ENCODE assay signal across 19 cellular contexts in genomic region chr2:20299113-20299512, GRCh38. TPM values are rescaled to one million over a fixed set of nuclear protein-coding genes. Genes with fewer than 3 reads are reported as not detected.
DNase-seq lines count a peak whose midpoint lies in the region; ATAC-seq and TF ChIP-seq lines count a peak whose summit lies in the region.
"Had no signal": no experiment of that assay in that cellular context is flagged by ENCODE, and none has a peak within 500 bp of the region (broad histone marks: within the 10 kb centered on the region; RNA-seq: fewer than 3 reads in every experiment).

No MANE protein-coding gene starts in this region.

- peaks cover 14% of the 10 kb centered on the region for H3K4me1 Mint-ChIP-seq in activated naive CD4-positive, alpha-beta T cell treated with anti-CD3 and anti-CD28 coated beads for 36 hours (ENCODE audit: low read depth)
- H3K4me1 Mint-ChIP-seq in activated naive CD4-positive, alpha-beta T cell treated with anti-CD3 and anti-CD28 coated beads, Interleukin-2, amount 10 ng/mL, durations not matched to agents 7 days and 5 days = peaks cover 2% of the 10 kb centered on the region
- H3K4me1 Mint-ChIP-seq in stimulated activated naive CD8-positive, alpha-beta T cell treated with anti-CD3 and anti-CD28 coated beads, Interleukin-15, Interleukin-2, amounts not matched to agents 100 ng/mL and 50 ng/mL, for 24 hours (ENCODE audit: low read depth) = peaks cover 10% of the 10 kb centered on the region

- peaks cover 29% of the 10 kb centered on the region for H3K36me3 Mint-ChIP-seq in activated naive CD4-positive, alpha-beta T cell treated with anti-CD3 and anti-CD28 coated beads for 36 hours (ENCODE audit: low read depth)
- H3K36me3 Mint-ChIP-seq in activated naive CD4-positive, alpha-beta T cell treated with anti-CD3 and anti-CD28 coated beads, Interleukin-2, amount 10 ng/mL, durations not matched to agents 7 days and 5 days = peaks cover 39% of the 10 kb centered on the region
- peaks cover 68% of the 10 kb centered on the region for H3K36me3 Mint-ChIP-seq in stimulated activated naive CD8-positive, alpha-beta T cell treated with anti-CD3 and anti-CD28 coated beads, Interleukin-15, Interleukin-2, amounts not matched to agents 100 ng/mL and 50 ng/mL, for 24 hours (ENCODE audit: low read depth)

- no peaks in the 10 kb centered on the region for H3K9me3 ChIP-seq in mammary epithelial cell (replicated peaks; ENCODE audit: insufficient read depth, low read length)
- H3K9me3 ChIP-seq: BLaER1 treated with 17β-estradiol and CSF1 and Interleukin-3, amounts not matched to agents 10 nM and 100 nM had no signal

- BruUV-seq in mammary epithelial cell (replicated peaks; lab: Mats Ljungman, UMichigan) = no TSS peak

- no peak overlapping the region for H3K9ac ChIP-seq in mammary epithelial cell (ENCODE audit: insufficient read depth, low read length)
- H3K9ac ChIP-seq: BLaER1 treated with 17β-estradiol and CSF1 and Interleukin-3, amounts not matched to agents 10 nM and 100 nM had no signal

- H4K20me1 ChIP-seq in mammary epithelial cell (ENCODE audit: insufficient read depth, low read length) = no peaks in the 10 kb centered on the region

- in situ Hi-C loops in mammary epithelial cell (cut with MboI; ENCODE audit: low sequenced_read_pairs in 2 of 2) = no loop called here

- dilution Hi-C loops in mammary epithelial cell (cut with HindIII; ENCODE audit: low sequenced_read_pairs) = no loop called here

- CTCF ChIA-PET in activated naive CD4-positive, alpha-beta T cell treated with anti-CD3 and anti-CD28 coated beads for 36 hours (lab: Charles Lee) = interaction anchor here (2.8 kb wide), 1 partner anchor 27 kb away, joined by 18 read pairs; no protein-coding TSS in a partner anchor
- CTCF ChIA-PET in activated naive CD4-positive, alpha-beta T cell treated with anti-CD3 and anti-CD28 coated beads, Interleukin-2, amount 10 ng/mL, durations not matched to agents 7 days and 5 days (lab: Charles Lee) = no interaction called here
- CTCF ChIA-PET in mammary epithelial cell (lab: Charles Lee; ENCODE audit: low non-redundant PET) = no interaction called here

- no peak for TF ChIP-seq POLR2A in NB4 (IDR thresholded peaks at IDR 0.05; ENCODE audit: extremely low read depth, insufficient read length)

- H2AFZ ChIP-seq in mammary epithelial cell (ENCODE audit: low read depth, low read length) = no peak overlapping the region

- H3K4me3 ChIP-seq in NB4 (ENCODE audit: low read depth, low read length) = no peak overlapping the region
- no peak overlapping the region for H3K4me3 ChIP-seq in epithelial cell of esophagus (ENCODE audit: low read length)
- no peak overlapping the region for H3K4me3 ChIP-seq in mammary epithelial cell (replicated peaks in 1 of 3; ENCODE audit: insufficient read depth in 1 of 3, low read depth in 2 of 3, low read length in 3 of 3)
- H3K4me3 ChIP-seq: BLaER1 treated with 17β-estradiol and CSF1 and Interleukin-3, amounts not matched to agents 10 nM and 100 nM had no signal

- no peak for DNase-seq in activated naive CD4-positive, alpha-beta T cell treated with anti-CD3 and anti-CD28 coated beads for 36 hours
- no peak for DNase-seq in activated naive CD4-positive, alpha-beta T cell treated with anti-CD3 and anti-CD28 coated beads, Interleukin-2, amount 10 ng/mL, durations not matched to agents 7 days and 5 days
- peak; percentile 12 for DNase-seq in NB4 (ENCODE audit: low read depth)
- DNase-seq in epithelial cell of esophagus (ENCODE audit: low read depth) = peak; percentile 2
- no peak for DNase-seq in mammary epithelial cell
- DNase-seq: ACHN; effector memory CD8-positive, alpha-beta T cell; Karpas-422; mesendoderm; naive thymus-derived CD4-positive, alpha-beta T cell; NCI-H187; NCI-H526 treated with DMSO at 0.1 percent for 48 hours; stimulated activated CD4-positive, alpha-beta T cell treated with anti-CD3 and anti-CD28 coated beads, Interleukin-12 subunit alpha, Interleukin-12 subunit beta, amount 100 ng/mL, for 4 hours had no signal

- H3K27ac ChIP-seq in mammary epithelial cell (ENCODE audit: insufficient read depth, low read depth, low read length) = no peak overlapping the region
- H3K27ac ChIP-seq: BLaER1 treated with 17β-estradiol and CSF1 and Interleukin-3, amounts not matched to agents 10 nM and 100 nM had no signal

- no peaks in the 10 kb centered on the region for H3K27me3 Mint-ChIP-seq in activated naive CD4-positive, alpha-beta T cell treated with anti-CD3 and anti-CD28 coated beads for 36 hours (ENCODE audit: low read depth)
- H3K27me3 Mint-ChIP-seq in activated naive CD4-positive, alpha-beta T cell treated with anti-CD3 and anti-CD28 coated beads, Interleukin-2, amount 10 ng/mL, durations not matched to agents 7 days and 5 days = no peaks in the 10 kb centered on the region
- no peaks in the 10 kb centered on the region for H3K27me3 Mint-ChIP-seq in stimulated activated naive CD8-positive, alpha-beta T cell treated with anti-CD3 and anti-CD28 coated beads, Interleukin-15, Interleukin-2, amounts not matched to agents 100 ng/mL and 50 ng/mL, for 24 hours
- H3K27me3 Mint-ChIP-seq: brain; effector memory CD8-positive, alpha-beta T cell; naive thymus-derived CD4-positive, alpha-beta T cell had no signal

- peaks cover 71% of the 10 kb centered on the region for H3K79me2 ChIP-seq in mammary epithelial cell (ENCODE audit: insufficient read depth, low read length)

- H3K9me3 Mint-ChIP-seq in activated naive CD4-positive, alpha-beta T cell treated with anti-CD3 and anti-CD28 coated beads for 36 hours = no peaks in the 10 kb centered on the region
- H3K9me3 Mint-ChIP-seq in activated naive CD4-positive, alpha-beta T cell treated with anti-CD3 and anti-CD28 coated beads, Interleukin-2, amount 10 ng/mL, durations not matched to agents 7 days and 5 days = no peaks in the 10 kb centered on the region
- H3K9me3 Mint-ChIP-seq in stimulated activated naive CD8-positive, alpha-beta T cell treated with anti-CD3 and anti-CD28 coated beads, Interleukin-15, Interleukin-2, amounts not matched to agents 100 ng/mL and 50 ng/mL, for 24 hours = no peaks in the 10 kb centered on the region
- H3K9me3 Mint-ChIP-seq: brain; effector memory CD8-positive, alpha-beta T cell; naive thymus-derived CD4-positive, alpha-beta T cell had no signal

- H3K36me3 ChIP-seq in mammary epithelial cell (ENCODE audit: insufficient read depth, low read length) = peaks cover 16% of the 10 kb centered on the region

- H3K27me3 ChIP-seq in mammary epithelial cell (ENCODE audit: insufficient read depth, low read length) = no peaks in the 10 kb centered on the region
- H3K27me3 ChIP-seq: BLaER1 treated with 17β-estradiol and CSF1 and Interleukin-3, amounts not matched to agents 10 nM and 100 nM had no signal

- 77% methylated on average over 6 of the region's 6 CpGs for WGBS in mammary epithelial cell (ENCODE audit: low coverage, missing lambda C conversion rate)

- no peak overlapping the region for H3K4me2 ChIP-seq in mammary epithelial cell (ENCODE audit: insufficient read depth, low read depth, low read length)
- H3K4me2 ChIP-seq: BLaER1 treated with 17β-estradiol and CSF1 and Interleukin-3, amounts not matched to agents 10 nM and 100 nM had no signal

- H3K4me1 ChIP-seq in mammary epithelial cell (ENCODE audit: insufficient read depth, low read length) = no peaks in the 10 kb centered on the region

- ATAC-seq in HG03457 (IDR thresholded peaks at IDR 0.05; ENCODE audit: unreplicated experiment) (no peak), GM18873 (IDR thresholded peaks at IDR 0.05; ENCODE audit: low FRiP score, unreplicated experiment) (no peak)
- ATAC-seq: effector memory CD8-positive, alpha-beta T cell; HCT116; naive thymus-derived CD4-positive, alpha-beta T cell had no signal

- TF ChIP-seq CTCF in NB4 (IDR thresholded peaks at IDR 0.05; ENCODE audit: low read depth, low read length) (no peak), epithelial cell of esophagus (IDR thresholded peaks at IDR 0.05; ENCODE audit: insufficient read depth, low read depth, low read length, missing control alignments) (no peak), mammary epithelial cell (conservative IDR thresholded peaks at IDR 0.05 in 1 of 2, IDR thresholded peaks at IDR 0.05 in 1 of 2; ENCODE audit: extremely low read depth in 1 of 2, insufficient read depth in 1 of 2, low read depth in 1 of 2, low read length in 2 of 2) (no peak)

- peak overlapping the region; percentile 18 for H3K27ac Mint-ChIP-seq in activated naive CD4-positive, alpha-beta T cell treated with anti-CD3 and anti-CD28 coated beads for 36 hours
- H3K27ac Mint-ChIP-seq in activated naive CD4-positive, alpha-beta T cell treated with anti-CD3 and anti-CD28 coated beads, Interleukin-2, amount 10 ng/mL, durations not matched to agents 7 days and 5 days = no peak overlapping the region
- peak overlapping the region; percentile 71 for H3K27ac Mint-ChIP-seq in stimulated activated naive CD8-positive, alpha-beta T cell treated with anti-CD3 and anti-CD28 coated beads, Interleukin-15, Interleukin-2, amounts not matched to agents 100 ng/mL and 50 ng/mL, for 24 hours

- no peak overlapping the region for H3K4me3 Mint-ChIP-seq in activated naive CD4-positive, alpha-beta T cell treated with anti-CD3 and anti-CD28 coated beads for 36 hours
- no peak overlapping the region for H3K4me3 Mint-ChIP-seq in activated naive CD4-positive, alpha-beta T cell treated with anti-CD3 and anti-CD28 coated beads, Interleukin-2, amount 10 ng/mL, durations not matched to agents 7 days and 5 days
- no peak overlapping the region for H3K4me3 Mint-ChIP-seq in stimulated activated naive CD8-positive, alpha-beta T cell treated with anti-CD3 and anti-CD28 coated beads, Interleukin-15, Interleukin-2, amounts not matched to agents 100 ng/mL and 50 ng/mL, for 24 hours
- H3K4me3 Mint-ChIP-seq: brain; effector memory CD8-positive, alpha-beta T cell; naive thymus-derived CD4-positive, alpha-beta T cell had no signal

- intact Hi-C loops in activated naive CD4-positive, alpha-beta T cell treated with anti-CD3 and anti-CD28 coated beads for 36 hours (cut with micrococcal nuclease) = loop anchor here (5.0 kb wide), 1 partner anchor 37 kb away; no protein-coding TSS in a partner anchor
- intact Hi-C loops in mammary epithelial cell (cut with micrococcal nuclease) = no loop called here

RNA-seq across cellular contexts. Expression of gene PUM2, which starts 51.5 kb away (rescaled TPM):
- 10 to 100 TPM; 88.4 to 96.8 TPM for total RNA-seq in activated naive CD4-positive, alpha-beta T cell treated with anti-CD3 and anti-CD28 coated beads for 36 hours
- total RNA-seq in mammary epithelial cell = 10 to 100 TPM; 50.7 to 60.8 TPM
- 28.5 TPM for polyA plus RNA-seq in mammary epithelial cell
- 48.0 TPM for polyA minus RNA-seq in mammary epithelial cell

Comparison
In these comparisons a context has a peak if more than half of its experiments do, and no peak if none do; other contexts are left out.
1. DNase-seq: peak in NB4 (single experiment) and epithelial cell of esophagus (single experiment); none in activated naive CD4-positive, alpha-beta T cell treated with anti-CD3 and anti-CD28 coated beads for 36 hours (single experiment), activated naive CD4-positive, alpha-beta T cell treated with anti-CD3 and anti-CD28 coated beads, Interleukin-2, amount 10 ng/mL, durations not matched to agents 7 days and 5 days (single experiment) and mammary epithelial cell (single experiment).